In genomic region chr11:110774138-110775014, GRCh38 we compare ENCODE assay signal across 24 cellular contexts.
A peak's percentile ranks its signal among the peaks of the same experiment; 100 is the strongest.
DNase-seq lines count a peak whose midpoint lies in the region; ATAC-seq and TF ChIP-seq lines count a peak whose summit lies in the region.
"Had no signal": no experiment of that assay in that cellular context is flagged by ENCODE, and none has a peak within 500 bp of the region (broad histone marks: within the 10 kb centered on the region; RNA-seq: fewer than 3 reads in every experiment).

No MANE protein-coding gene starts in this region.

- TF ChIP-seq CTCF in HEK293 (tag by site-specific recombination; IDR thresholded peaks at IDR 0.05) (no peak), chondrocyte (IDR thresholded peaks at IDR 0.05) (peak; percentile 14)

- POLR2A ChIA-PET in HEK293 (lab: Yijun Ruan, JAX): no interaction called here

- H3K27ac ChIP-seq in HEK293 (ENCODE audit: extremely low read depth, low read depth, low read length): no peak overlapping the region
- H3K27ac ChIP-seq in aorta (ENCODE audit: low read depth in 1 of 2, low read length in 2 of 2): no peak overlapping the region
- H3K27ac ChIP-seq: brain microvascular endothelial cell, gastroesophageal sphincter, psoas muscle, upper lobe of left lung had no signal

- no peaks in the 10 kb centered on the region for H3K27me3 Mint-ChIP-seq in chondrocyte (ENCODE audit: low read depth)
- H3K27me3 Mint-ChIP-seq: activated T-cell treated with anti-CD3 and anti-CD28 coated beads, Interleukin-2, amount 50 U/mL, for 24 hours; natural killer cell treated with Interleukin-12 subunit alpha and Interleukin-12 subunit beta and Interleukin-15 and Interleukin-18, amount 100 ng/mL, for 72 hours had no signal

- no peak overlapping the region for H3K27ac Mint-ChIP-seq in chondrocyte (ENCODE audit: unreplicated experiment)
- H3K27ac Mint-ChIP-seq: activated CD4-positive, alpha-beta T cell treated with anti-CD3 and anti-CD28 coated beads, Interleukin-2, amount 10 ng/mL, durations not matched to agents 24 days and 14 days; activated T-cell treated with anti-CD3 and anti-CD28 coated beads, Interleukin-2, amount 50 U/mL, for 24 hours; CD14-positive monocyte; natural killer cell treated with Interleukin-12 subunit alpha and Interleukin-12 subunit beta and Interleukin-15 and Interleukin-18, amount 100 ng/mL, for 72 hours; stimulated activated effector memory CD8-positive, alpha-beta T cell treated with anti-CD3 and anti-CD28 coated beads, Interleukin-12 subunit alpha, Interleukin-12 subunit beta, amount 100 ng/mL, for 72 hours; WTC11 had no signal

- H3K4me1 Mint-ChIP-seq in chondrocyte (ENCODE audit: low read depth): peaks cover 28% of the 10 kb centered on the region

- no peaks in the 10 kb centered on the region for H3K27me3 ChIP-seq in aorta (ENCODE audit: control insufficient read depth in 1 of 2, insufficient read depth in 2 of 2, low read length in 1 of 2)
- H3K27me3 ChIP-seq: brain microvascular endothelial cell, gastroesophageal sphincter, upper lobe of left lung had no signal

- H3K9me3 ChIP-seq in HEK293 (ENCODE audit: control insufficient read depth, insufficient read depth, low read depth, low read length) (no peaks in the 10 kb centered on the region), aorta (ENCODE audit: control insufficient read depth, low read length) (no peaks in the 10 kb centered on the region)
- H3K9me3 ChIP-seq: psoas muscle had no signal

- H3K4me3 ChIP-seq in HEK293 (ENCODE audit: low read depth, low read length): no peak overlapping the region
- no peak overlapping the region for H3K4me3 ChIP-seq in aorta (ENCODE audit: low read length in 2 of 2)
- H3K4me3 ChIP-seq: gastroesophageal sphincter, psoas muscle, upper lobe of left lung had no signal

- WGBS in aorta, 2 donors: 95 to 97% methylated on average over 3 of the region's 3 CpGs

- DNase-seq in M059J (ENCODE audit: low read depth) (peak; percentile 57), chondrocyte (ENCODE audit: low spot score) (no peak), renal cortical epithelial cell (ENCODE audit: low read depth) (peak; percentile 55), activated T-cell treated with anti-CD3 and anti-CD28 coated beads for 4 hours (no peak), aorta (no peak)
- DNase-seq: activated CD4-positive, alpha-beta T cell treated with anti-CD3 and anti-CD28 coated beads, Interleukin-2, amount 10 ng/mL, durations not matched to agents 24 days and 14 days; activated gamma-delta T cell; activated T-cell treated with anti-CD3 and anti-CD28 coated beads, Interleukin-2, amount 50 U/mL, for 24 hours; brain microvascular endothelial cell; DMS79 treated with DMSO at 0.1 percent for 48 hours; NCI-H1436 treated with DMSO at 0.1 percent for 48 hours; NCI-H2107; NCI-H446; NCI-H748 treated with DMSO at 0.1 percent for 48 hours; psoas muscle; T-helper 9 cell; upper lobe of left lung had no signal

- CTCF ChIA-PET in HEK293 (lab: Yijun Ruan, JAX): interaction anchor here (1.0 kb wide), 1 partner anchor 17 kb away, joined by 4 read pairs; no protein-coding TSS in a partner anchor

- peaks cover 15% of the 10 kb centered on the region for H3K9me3 Mint-ChIP-seq in chondrocyte (ENCODE audit: low read depth)

- H3K36me3 ChIP-seq in HEK293 (ENCODE audit: control insufficient read depth in 2 of 2, insufficient read depth in 1 of 2, low read length in 2 of 2) (no peaks in the 10 kb centered on the region), aorta (ENCODE audit: control insufficient read depth in 1 of 2, insufficient read depth in 2 of 2, low read length in 1 of 2) (no peaks in the 10 kb centered on the region)
- H3K36me3 ChIP-seq: brain microvascular endothelial cell, gastroesophageal sphincter, upper lobe of left lung had no signal

- peaks cover 4% of the 10 kb centered on the region for H3K36me3 Mint-ChIP-seq in chondrocyte (ENCODE audit: low read depth)
- H3K36me3 Mint-ChIP-seq: CD14-positive monocyte; natural killer cell treated with Interleukin-12 subunit alpha and Interleukin-12 subunit beta and Interleukin-15 and Interleukin-18, amount 100 ng/mL, for 72 hours; stimulated activated effector memory CD8-positive, alpha-beta T cell treated with anti-CD3 and anti-CD28 coated beads, Interleukin-12 subunit alpha, Interleukin-12 subunit beta, amount 100 ng/mL, for 72 hours had no signal

- intact Hi-C loops in aorta (cut with DNase I): no loop called here

- H3K4me1 ChIP-seq in HEK293 (ENCODE audit: control insufficient read depth, insufficient read depth, low read length) (no peaks in the 10 kb centered on the region), aorta (ENCODE audit: control insufficient read depth in 1 of 2, insufficient read depth in 2 of 2, low read length in 2 of 2) (peaks cover 5% of the 10 kb centered on the region in 2 donors)
- H3K4me1 ChIP-seq: psoas muscle had no signal

- no peak overlapping the region for H3K4me3 Mint-ChIP-seq in chondrocyte (ENCODE audit: unreplicated experiment)
- H3K4me3 Mint-ChIP-seq: activated CD4-positive, alpha-beta T cell treated with anti-CD3 and anti-CD28 coated beads, Interleukin-2, amount 10 ng/mL, durations not matched to agents 24 days and 14 days; activated T-cell treated with anti-CD3 and anti-CD28 coated beads, Interleukin-2, amount 50 U/mL, for 24 hours; CD14-positive monocyte; natural killer cell treated with Interleukin-12 subunit alpha and Interleukin-12 subunit beta and Interleukin-15 and Interleukin-18, amount 100 ng/mL, for 72 hours; stimulated activated effector memory CD8-positive, alpha-beta T cell treated with anti-CD3 and anti-CD28 coated beads, Interleukin-12 subunit alpha, Interleukin-12 subunit beta, amount 100 ng/mL, for 72 hours; WTC11 had no signal

- ATAC-seq in aorta (ENCODE audit: low FRiP score): no peak
- no peak for ATAC-seq in GM19395 (IDR thresholded peaks at IDR 0.05; ENCODE audit: unreplicated experiment)
- ATAC-seq: gastroesophageal sphincter; psoas muscle; stimulated activated effector memory CD8-positive, alpha-beta T cell treated with anti-CD3 and anti-CD28 coated beads, Interleukin-12 subunit alpha, Interleukin-12 subunit beta, amount 100 ng/mL, for 72 hours; WTC11 had no signal

TF ChIP-seq in HEK293, 187 proteins besides CTCF, POLR2A, EP300 and RAD21:
- TF ChIP-seq GLIS2 (tag by site-specific recombination; IDR thresholded peaks at IDR 0.05): no peak
- TF ChIP-seq ZNF560 (tag by site-specific recombination; IDR thresholded peaks at IDR 0.05; ENCODE audit: borderline replicate concordance): no peak
- TF ChIP-seq ZNF561 (tag by site-specific recombination; IDR thresholded peaks at IDR 0.05; ENCODE audit: borderline replicate concordance): no peak
- TF ChIP-seq SCRT2 (tag by site-specific recombination; IDR thresholded peaks at IDR 0.05): 0 out of 2 replicates have a peak, but pooled peaks have one; percentile 30

Comparison
In these comparisons a context has a peak if more than half of its experiments do, and no peak if none do; other contexts are left out.
1. DNase-seq: peak in M059J (single experiment) and renal cortical epithelial cell (single experiment); none in chondrocyte (single experiment), activated T-cell treated with anti-CD3 and anti-CD28 coated beads for 4 hours (single experiment) and aorta (0 of 2).